Comparison of ENCODE assay signal across 1 cellular context in genomic region chr4:26346203-26346620, GRCh38.
TF ChIP-seq lines count a peak whose summit lies in the region.

No MANE protein-coding gene starts in this region.

TF ChIP-seq in endothelial cell of umbilical vein, 7 proteins besides CTCF, POLR2A, EP300 and RAD21 (continued from another document):
- TF ChIP-seq JUN (IDR thresholded peaks at IDR 0.05; ENCODE audit: borderline replicate concordance, insufficient read depth, insufficient read length, low read depth) (no peak), EZH2 (IDR thresholded peaks at IDR 0.05; ENCODE audit: borderline replicate concordance, low read depth, low read length, severe bottlenecking) (no peak)
